ENCODE assay signal across 1 cellular context in the genomic region with DNA sequence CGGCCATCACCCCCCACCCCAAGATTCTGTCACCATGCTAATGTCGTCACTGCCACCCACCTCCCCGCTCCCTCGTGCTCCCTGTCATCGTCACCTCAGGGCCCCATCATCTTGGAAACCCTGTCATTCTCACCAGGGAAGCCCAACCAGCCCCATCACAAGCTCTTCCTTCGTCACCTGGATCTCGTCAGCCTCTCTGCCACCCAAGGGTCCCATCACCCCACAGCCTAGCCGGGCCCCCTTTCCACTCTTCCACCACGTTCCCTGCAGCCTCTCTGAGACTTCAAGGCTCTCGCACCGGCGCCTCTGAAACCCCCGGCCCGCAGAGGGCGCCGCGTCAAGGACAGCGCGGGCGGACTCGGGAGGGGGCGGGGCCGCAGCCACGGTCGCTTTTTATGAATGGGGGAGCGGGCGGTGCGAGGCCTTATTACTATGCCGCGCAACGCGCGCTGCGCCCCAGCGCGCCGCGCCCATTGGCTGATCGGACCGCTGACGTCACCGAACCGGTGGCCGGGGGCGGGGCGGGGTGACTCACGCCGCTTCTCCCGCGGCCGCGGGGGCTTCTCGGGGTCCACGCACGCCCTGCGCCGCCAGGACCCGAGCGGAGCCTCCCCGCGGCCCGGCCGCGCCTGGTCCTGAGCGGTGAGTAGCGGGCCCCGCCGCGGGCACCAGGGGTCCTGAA.
A peak's percentile ranks its signal among the peaks of the same experiment; 100 is the strongest.
TF ChIP-seq lines count a peak whose summit lies in the region.

A gene with protein sequence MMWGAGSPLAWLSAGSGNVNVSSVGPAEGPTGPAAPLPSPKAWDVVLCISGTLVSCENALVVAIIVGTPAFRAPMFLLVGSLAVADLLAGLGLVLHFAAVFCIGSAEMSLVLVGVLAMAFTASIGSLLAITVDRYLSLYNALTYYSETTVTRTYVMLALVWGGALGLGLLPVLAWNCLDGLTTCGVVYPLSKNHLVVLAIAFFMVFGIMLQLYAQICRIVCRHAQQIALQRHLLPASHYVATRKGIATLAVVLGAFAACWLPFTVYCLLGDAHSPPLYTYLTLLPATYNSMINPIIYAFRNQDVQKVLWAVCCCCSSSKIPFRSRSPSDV (plus strand): TSS at position 527 of the 682 bp plus-strand sequence. CDS start 1,177 bp downstream, outside the sequence.

TF ChIP-seq in HepG2, 621 proteins besides CTCF, POLR2A, EP300 and RAD21 (continued from another document and continues in another):
- TF ChIP-seq HMG20B (CRISPR knock-in tag; conservative IDR thresholded peaks at IDR 0.05) (0 out of 2 replicates have a peak, but pooled peaks have one; percentile 45), ZBTB7B (CRISPR knock-in tag; IDR thresholded peaks at IDR 0.05) (peak; percentile 35; the same call in 1 of the 2 replicates), PRMT3 (CRISPR knock-in tag; IDR thresholded peaks at IDR 0.05; ENCODE audit: borderline replicate concordance, low read depth) (no peak; the same call in 1 of the 2 replicates), HDAC1 (CRISPR knock-in tag; IDR thresholded peaks at IDR 0.05) (peak; percentile 63; the same call in 1 of the 2 replicates), MBD4 (IDR thresholded peaks at IDR 0.05; ENCODE audit: borderline replicate concordance, low read length) (no peak), ZNF816 (CRISPR knock-in tag; IDR thresholded peaks at IDR 0.05; ENCODE audit: borderline replicate concordance) (0 out of 2 replicates have a peak, but pooled peaks have one; percentile 49), ZNF563 (CRISPR knock-in tag; IDR thresholded peaks at IDR 0.05) (0 out of 2 replicates have a peak, but pooled peaks have one; percentile 42), ZNF224 (CRISPR knock-in tag; IDR thresholded peaks at IDR 0.05) (no peak), ZNF549 (CRISPR knock-in tag; IDR thresholded peaks at IDR 0.05) (no peak), ZNF569 (CRISPR knock-in tag; IDR thresholded peaks at IDR 0.05; ENCODE audit: borderline replicate concordance) (no peak), RFXANK (CRISPR knock-in tag; IDR thresholded peaks at IDR 0.05) (peak; percentile 89), ARNTL (CRISPR knock-in tag; IDR thresholded peaks at IDR 0.05) (0 out of 2 replicates have a peak, but pooled peaks have one; percentile 3), ZNF468 (CRISPR knock-in tag; IDR thresholded peaks at IDR 0.05) (no peak), ATF1 (CRISPR knock-in tag; IDR thresholded peaks at IDR 0.05) (no peak), KLF16 (CRISPR knock-in tag; IDR thresholded peaks at IDR 0.05) (peak in 1 of 2 experiments; percentile 51; a peak in 1 of 4 replicates), SP1 (IDR thresholded peaks at IDR 0.05) (no peak), SP1 (CRISPR knock-in tag; IDR thresholded peaks at IDR 0.05) (peak; percentile 38; the same call in 1 of the 2 replicates), SP4 (CRISPR knock-in tag; IDR thresholded peaks at IDR 0.05) (peak; percentile 64), PPARG (CRISPR knock-in tag; conservative IDR thresholded peaks at IDR 0.05) (peak; percentile 53; the same call in 1 of the 2 replicates), MXI1 (IDR thresholded peaks at IDR 0.05; ENCODE audit: borderline replicate concordance, low read depth, low read length) (peak; percentile 64; the same call in 1 of the 3 replicates), YEATS4 (CRISPR knock-in tag; IDR thresholded peaks at IDR 0.05; ENCODE audit: borderline replicate concordance) (peak; percentile 66; the same call in 1 of the 2 replicates), CENPX (CRISPR knock-in tag; IDR thresholded peaks at IDR 0.05) (no peak), SIN3A (IDR thresholded peaks at IDR 0.05; ENCODE audit: borderline replicate concordance, low read depth, low read length) (peak; percentile 67; the same call in 1 of the 2 replicates), ZNF225 (CRISPR knock-in tag; IDR thresholded peaks at IDR 0.05) (0 out of 2 replicates have a peak, but pooled peaks have one; percentile 22), SP5 (CRISPR knock-in tag; IDR thresholded peaks at IDR 0.05; ENCODE audit: borderline replicate concordance, low read depth) (peak; percentile 78), PHF21A (CRISPR knock-in tag; IDR thresholded peaks at IDR 0.05) (peak; percentile 65), MAFF (IDR thresholded peaks at IDR 0.05; ENCODE audit: low read depth, low read length) (no peak), PAX8 (CRISPR knock-in tag; IDR thresholded peaks at IDR 0.05; ENCODE audit: borderline replicate concordance) (no peak), GFI1 (CRISPR knock-in tag; IDR thresholded peaks at IDR 0.05; ENCODE audit: borderline replicate concordance) (peak; percentile 58; the same call in 1 of the 2 replicates), NFKB2 (CRISPR knock-in tag; IDR thresholded peaks at IDR 0.05; ENCODE audit: borderline replicate concordance) (no peak; the same call in 1 of the 2 replicates)
- TF ChIP-seq, protein P1, sequence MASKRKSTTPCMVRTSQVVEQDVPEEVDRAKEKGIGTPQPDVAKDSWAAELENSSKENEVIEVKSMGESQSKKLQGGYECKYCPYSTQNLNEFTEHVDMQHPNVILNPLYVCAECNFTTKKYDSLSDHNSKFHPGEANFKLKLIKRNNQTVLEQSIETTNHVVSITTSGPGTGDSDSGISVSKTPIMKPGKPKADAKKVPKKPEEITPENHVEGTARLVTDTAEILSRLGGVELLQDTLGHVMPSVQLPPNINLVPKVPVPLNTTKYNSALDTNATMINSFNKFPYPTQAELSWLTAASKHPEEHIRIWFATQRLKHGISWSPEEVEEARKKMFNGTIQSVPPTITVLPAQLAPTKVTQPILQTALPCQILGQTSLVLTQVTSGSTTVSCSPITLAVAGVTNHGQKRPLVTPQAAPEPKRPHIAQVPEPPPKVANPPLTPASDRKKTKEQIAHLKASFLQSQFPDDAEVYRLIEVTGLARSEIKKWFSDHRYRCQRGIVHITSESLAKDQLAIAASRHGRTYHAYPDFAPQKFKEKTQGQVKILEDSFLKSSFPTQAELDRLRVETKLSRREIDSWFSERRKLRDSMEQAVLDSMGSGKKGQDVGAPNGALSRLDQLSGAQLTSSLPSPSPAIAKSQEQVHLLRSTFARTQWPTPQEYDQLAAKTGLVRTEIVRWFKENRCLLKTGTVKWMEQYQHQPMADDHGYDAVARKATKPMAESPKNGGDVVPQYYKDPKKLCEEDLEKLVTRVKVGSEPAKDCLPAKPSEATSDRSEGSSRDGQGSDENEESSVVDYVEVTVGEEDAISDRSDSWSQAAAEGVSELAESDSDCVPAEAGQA (IDR thresholded peaks at IDR 0.05; ENCODE audit: low read depth) = no peak
- TF ChIP-seq, protein P1 (CRISPR knock-in tag; IDR thresholded peaks at IDR 0.05; ENCODE audit: borderline replicate concordance) = no peak
- TF ChIP-seq, protein P2, sequence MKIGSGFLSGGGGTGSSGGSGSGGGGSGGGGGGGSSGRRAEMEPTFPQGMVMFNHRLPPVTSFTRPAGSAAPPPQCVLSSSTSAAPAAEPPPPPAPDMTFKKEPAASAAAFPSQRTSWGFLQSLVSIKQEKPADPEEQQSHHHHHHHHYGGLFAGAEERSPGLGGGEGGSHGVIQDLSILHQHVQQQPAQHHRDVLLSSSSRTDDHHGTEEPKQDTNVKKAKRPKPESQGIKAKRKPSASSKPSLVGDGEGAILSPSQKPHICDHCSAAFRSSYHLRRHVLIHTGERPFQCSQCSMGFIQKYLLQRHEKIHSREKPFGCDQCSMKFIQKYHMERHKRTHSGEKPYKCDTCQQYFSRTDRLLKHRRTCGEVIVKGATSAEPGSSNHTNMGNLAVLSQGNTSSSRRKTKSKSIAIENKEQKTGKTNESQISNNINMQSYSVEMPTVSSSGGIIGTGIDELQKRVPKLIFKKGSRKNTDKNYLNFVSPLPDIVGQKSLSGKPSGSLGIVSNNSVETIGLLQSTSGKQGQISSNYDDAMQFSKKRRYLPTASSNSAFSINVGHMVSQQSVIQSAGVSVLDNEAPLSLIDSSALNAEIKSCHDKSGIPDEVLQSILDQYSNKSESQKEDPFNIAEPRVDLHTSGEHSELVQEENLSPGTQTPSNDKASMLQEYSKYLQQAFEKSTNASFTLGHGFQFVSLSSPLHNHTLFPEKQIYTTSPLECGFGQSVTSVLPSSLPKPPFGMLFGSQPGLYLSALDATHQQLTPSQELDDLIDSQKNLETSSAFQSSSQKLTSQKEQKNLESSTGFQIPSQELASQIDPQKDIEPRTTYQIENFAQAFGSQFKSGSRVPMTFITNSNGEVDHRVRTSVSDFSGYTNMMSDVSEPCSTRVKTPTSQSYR (CRISPR knock-in tag; IDR thresholded peaks at IDR 0.05; ENCODE audit: borderline replicate concordance) = peak; percentile 66; the same call in 1 of the 2 replicates
- TF ChIP-seq, protein P3, sequence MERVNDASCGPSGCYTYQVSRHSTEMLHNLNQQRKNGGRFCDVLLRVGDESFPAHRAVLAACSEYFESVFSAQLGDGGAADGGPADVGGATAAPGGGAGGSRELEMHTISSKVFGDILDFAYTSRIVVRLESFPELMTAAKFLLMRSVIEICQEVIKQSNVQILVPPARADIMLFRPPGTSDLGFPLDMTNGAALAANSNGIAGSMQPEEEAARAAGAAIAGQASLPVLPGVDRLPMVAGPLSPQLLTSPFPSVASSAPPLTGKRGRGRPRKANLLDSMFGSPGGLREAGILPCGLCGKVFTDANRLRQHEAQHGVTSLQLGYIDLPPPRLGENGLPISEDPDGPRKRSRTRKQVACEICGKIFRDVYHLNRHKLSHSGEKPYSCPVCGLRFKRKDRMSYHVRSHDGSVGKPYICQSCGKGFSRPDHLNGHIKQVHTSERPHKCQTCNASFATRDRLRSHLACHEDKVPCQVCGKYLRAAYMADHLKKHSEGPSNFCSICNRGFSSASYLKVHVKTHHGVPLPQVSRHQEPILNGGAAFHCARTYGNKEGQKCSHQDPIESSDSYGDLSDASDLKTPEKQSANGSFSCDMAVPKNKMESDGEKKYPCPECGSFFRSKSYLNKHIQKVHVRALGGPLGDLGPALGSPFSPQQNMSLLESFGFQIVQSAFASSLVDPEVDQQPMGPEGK (CRISPR knock-in tag; IDR thresholded peaks at IDR 0.05) = peak; percentile 89
- TF ChIP-seq, protein P4, sequence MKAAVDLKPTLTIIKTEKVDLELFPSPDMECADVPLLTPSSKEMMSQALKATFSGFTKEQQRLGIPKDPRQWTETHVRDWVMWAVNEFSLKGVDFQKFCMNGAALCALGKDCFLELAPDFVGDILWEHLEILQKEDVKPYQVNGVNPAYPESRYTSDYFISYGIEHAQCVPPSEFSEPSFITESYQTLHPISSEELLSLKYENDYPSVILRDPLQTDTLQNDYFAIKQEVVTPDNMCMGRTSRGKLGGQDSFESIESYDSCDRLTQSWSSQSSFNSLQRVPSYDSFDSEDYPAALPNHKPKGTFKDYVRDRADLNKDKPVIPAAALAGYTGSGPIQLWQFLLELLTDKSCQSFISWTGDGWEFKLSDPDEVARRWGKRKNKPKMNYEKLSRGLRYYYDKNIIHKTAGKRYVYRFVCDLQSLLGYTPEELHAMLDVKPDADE (CRISPR knock-in tag; IDR thresholded peaks at IDR 0.05) = no peak
- TF ChIP-seq, protein P5, sequence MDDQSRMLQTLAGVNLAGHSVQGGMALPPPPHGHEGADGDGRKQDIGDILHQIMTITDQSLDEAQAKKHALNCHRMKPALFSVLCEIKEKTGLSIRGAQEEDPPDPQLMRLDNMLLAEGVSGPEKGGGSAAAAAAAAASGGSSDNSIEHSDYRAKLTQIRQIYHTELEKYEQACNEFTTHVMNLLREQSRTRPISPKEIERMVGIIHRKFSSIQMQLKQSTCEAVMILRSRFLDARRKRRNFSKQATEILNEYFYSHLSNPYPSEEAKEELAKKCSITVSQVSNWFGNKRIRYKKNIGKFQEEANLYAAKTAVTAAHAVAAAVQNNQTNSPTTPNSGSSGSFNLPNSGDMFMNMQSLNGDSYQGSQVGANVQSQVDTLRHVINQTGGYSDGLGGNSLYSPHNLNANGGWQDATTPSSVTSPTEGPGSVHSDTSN (CRISPR knock-in tag; IDR thresholded peaks at IDR 0.05; ENCODE audit: borderline replicate concordance) = no peak
- TF ChIP-seq, protein P6, sequence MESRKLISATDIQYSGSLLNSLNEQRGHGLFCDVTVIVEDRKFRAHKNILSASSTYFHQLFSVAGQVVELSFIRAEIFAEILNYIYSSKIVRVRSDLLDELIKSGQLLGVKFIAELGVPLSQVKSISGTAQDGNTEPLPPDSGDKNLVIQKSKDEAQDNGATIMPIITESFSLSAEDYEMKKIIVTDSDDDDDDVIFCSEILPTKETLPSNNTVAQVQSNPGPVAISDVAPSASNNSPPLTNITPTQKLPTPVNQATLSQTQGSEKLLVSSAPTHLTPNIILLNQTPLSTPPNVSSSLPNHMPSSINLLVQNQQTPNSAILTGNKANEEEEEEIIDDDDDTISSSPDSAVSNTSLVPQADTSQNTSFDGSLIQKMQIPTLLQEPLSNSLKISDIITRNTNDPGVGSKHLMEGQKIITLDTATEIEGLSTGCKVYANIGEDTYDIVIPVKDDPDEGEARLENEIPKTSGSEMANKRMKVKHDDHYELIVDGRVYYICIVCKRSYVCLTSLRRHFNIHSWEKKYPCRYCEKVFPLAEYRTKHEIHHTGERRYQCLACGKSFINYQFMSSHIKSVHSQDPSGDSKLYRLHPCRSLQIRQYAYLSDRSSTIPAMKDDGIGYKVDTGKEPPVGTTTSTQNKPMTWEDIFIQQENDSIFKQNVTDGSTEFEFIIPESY (CRISPR knock-in tag; IDR thresholded peaks at IDR 0.05) = no peak
- TF ChIP-seq, protein P7, sequence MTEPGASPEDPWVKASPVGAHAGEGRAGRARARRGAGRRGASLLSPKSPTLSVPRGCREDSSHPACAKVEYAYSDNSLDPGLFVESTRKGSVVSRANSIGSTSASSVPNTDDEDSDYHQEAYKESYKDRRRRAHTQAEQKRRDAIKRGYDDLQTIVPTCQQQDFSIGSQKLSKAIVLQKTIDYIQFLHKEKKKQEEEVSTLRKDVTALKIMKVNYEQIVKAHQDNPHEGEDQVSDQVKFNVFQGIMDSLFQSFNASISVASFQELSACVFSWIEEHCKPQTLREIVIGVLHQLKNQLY (CRISPR knock-in tag; IDR thresholded peaks at IDR 0.05) = no peak
- TF ChIP-seq, protein P8, sequence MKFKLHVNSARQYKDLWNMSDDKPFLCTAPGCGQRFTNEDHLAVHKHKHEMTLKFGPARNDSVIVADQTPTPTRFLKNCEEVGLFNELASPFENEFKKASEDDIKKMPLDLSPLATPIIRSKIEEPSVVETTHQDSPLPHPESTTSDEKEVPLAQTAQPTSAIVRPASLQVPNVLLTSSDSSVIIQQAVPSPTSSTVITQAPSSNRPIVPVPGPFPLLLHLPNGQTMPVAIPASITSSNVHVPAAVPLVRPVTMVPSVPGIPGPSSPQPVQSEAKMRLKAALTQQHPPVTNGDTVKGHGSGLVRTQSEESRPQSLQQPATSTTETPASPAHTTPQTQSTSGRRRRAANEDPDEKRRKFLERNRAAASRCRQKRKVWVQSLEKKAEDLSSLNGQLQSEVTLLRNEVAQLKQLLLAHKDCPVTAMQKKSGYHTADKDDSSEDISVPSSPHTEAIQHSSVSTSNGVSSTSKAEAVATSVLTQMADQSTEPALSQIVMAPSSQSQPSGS (CRISPR knock-in tag; IDR thresholded peaks at IDR 0.05) = peak; percentile 53
